ENCODE assay signal across 8 cellular contexts in the genomic region with DNA sequence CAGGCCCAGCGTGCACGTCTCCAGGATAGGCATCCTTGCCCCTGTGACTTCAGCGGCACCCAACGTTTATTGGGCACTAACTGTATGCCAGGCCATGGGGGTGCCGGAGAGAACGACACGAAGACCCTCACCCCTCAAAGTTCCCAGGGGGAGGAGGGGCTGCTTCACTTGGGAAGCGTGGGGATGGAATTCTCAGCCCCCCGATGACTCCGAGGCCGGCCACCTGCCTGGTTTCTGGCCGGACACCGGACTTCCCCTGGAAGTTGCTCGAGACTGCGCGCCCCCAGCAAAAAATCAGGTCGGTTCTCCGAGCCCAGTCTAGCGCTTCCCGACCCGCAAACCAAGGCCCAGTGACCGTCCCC. TPM values are rescaled to one million over a fixed set of nuclear protein-coding genes. Genes with fewer than 3 reads are reported as not detected.
A peak's percentile ranks its signal among the peaks of the same experiment; 100 is the strongest.
DNase-seq lines count a peak whose midpoint lies in the region; ATAC-seq and TF ChIP-seq lines count a peak whose summit lies in the region.

No MANE protein-coding gene starts in this region.

- peak overlapping the region; percentile 91 for H3K4me2 ChIP-seq in HCT116 (ENCODE audit: low read length)

- H3K4me3 ChIP-seq in HCT116 (replicated peaks in 1 of 2; ENCODE audit: low read depth in 1 of 2, low read length in 2 of 2) (peak overlapping the region; percentile 80 to 90), iPS-11a (ENCODE audit: low read depth, low read length) (peak overlapping the region; percentile 82), spleen (peak overlapping the region; percentile 91 to 100 (median 98))

- POLR2A ChIA-PET in HCT116 (lab: Charles Lee): no interaction called here

- peaks cover 24% of the 10 kb centered on the region; the same call in 1 of the 2 replicates for H3K79me2 ChIP-seq in HCT116 (ENCODE audit: insufficient read depth, low read length)

- H3K9me2 ChIP-seq in HCT116 (ENCODE audit: insufficient read depth): no peaks in the 10 kb centered on the region

- peak overlapping the region; percentile 85 for H3K4me3 Mint-ChIP-seq in activated T-cell treated with anti-CD3 and anti-CD28 coated beads, Interleukin-2, amount 50 U/mL, for 24 hours

- RAD21 ChIA-PET in HCT116 (lab: Charles Lee; ENCODE audit: low non-redundant PET in 1 of 2, low total read pairs in 2 of 2, uncharacterized antibody in 2 of 2, unreplicated experiment in 2 of 2): no interaction called here

- H3K36me3 ChIP-seq in HCT116 (ENCODE audit: control insufficient read depth in 1 of 2, insufficient read depth in 2 of 2, low read length in 2 of 2): no peaks in the 10 kb centered on the region
- peaks cover 0 to 4% (median 0%) of the 10 kb centered on the region in 6 donors for H3K36me3 ChIP-seq in spleen

- H2AFZ ChIP-seq in HCT116 (ENCODE audit: low read depth, low read length, poor library complexity, severe bottlenecking): no peak overlapping the region

- H3K9ac ChIP-seq in HCT116 (ENCODE audit: low read length): peak overlapping the region; percentile 96

- TF ChIP-seq CTCF in HCT116 (IDR thresholded peaks at IDR 0.05 in 2 of 3, conservative IDR thresholded peaks at IDR 0.05 in 1 of 3; ENCODE audit: borderline replicate concordance in 1 of 3, insufficient read depth in 1 of 3, low read depth in 2 of 3, low read length in 2 of 3): no peak
- no peak for TF ChIP-seq CTCF in spleen (IDR thresholded peaks at IDR 0.05 in 8 of 11, conservative IDR thresholded peaks at IDR 0.05 in 3 of 11)

- peak overlapping the region; percentile 93 for H3K27ac Mint-ChIP-seq in activated T-cell treated with anti-CD3 and anti-CD28 coated beads, Interleukin-2, amount 50 U/mL, for 24 hours

- no peaks in the 10 kb centered on the region for H3K9me3 Mint-ChIP-seq in activated T-cell treated with anti-CD3 and anti-CD28 coated beads, Interleukin-2, amount 50 U/mL, for 24 hours

- H3K4me1 Mint-ChIP-seq in activated T-cell treated with anti-CD3 and anti-CD28 coated beads, Interleukin-2, amount 50 U/mL, for 24 hours (ENCODE audit: low read depth): peaks cover 31% of the 10 kb centered on the region

- H3K27ac ChIP-seq in HCT116 (ENCODE audit: low read depth, low read length) (peak overlapping the region; percentile 92), spleen (peak overlapping the region; percentile 86 to 96 (median 91))

- H3K36me3 Mint-ChIP-seq in activated T-cell treated with anti-CD3 and anti-CD28 coated beads, Interleukin-2, amount 50 U/mL, for 24 hours (ENCODE audit: low read depth): peaks cover 26% of the 10 kb centered on the region

- CTCF ChIA-PET in HCT116 (lab: Charles Lee): interaction anchor here (1.3 kb wide), 1 partner anchor 8 kb away, joined by 4 read pairs; no protein-coding TSS in a partner anchor

- TF ChIP-seq POLR2A in HCT116 (IDR thresholded peaks at IDR 0.05; ENCODE audit: borderline replicate concordance, extremely low read depth, insufficient read depth, insufficient read length) (no peak), spleen (IDR thresholded peaks at IDR 0.05) (no peak)

- H4K20me1 ChIP-seq in HCT116 (ENCODE audit: insufficient read depth): no peaks in the 10 kb centered on the region

- ATAC-seq in HCT116: no peak

- no peak for DNase-seq in HCT116 (ENCODE audit: low read depth, low spot score)
- no peak for DNase-seq in activated T-cell treated with anti-CD3 and anti-CD28 coated beads, Interleukin-2, amount 50 U/mL, for 24 hours
- DNase-seq in spleen: no peak
- DNase-seq in DMS 273 treated with DMSO at 0.1 percent for 48 hours (lab: John Stamatoyannopoulos, UW): no peak
- no peak for DNase-seq in EL
- DNase-seq in cerebellar cortex (ENCODE audit: low spot score): no peak
- no peak for DNase-seq in stimulated activated CD4-positive, alpha-beta T cell treated with anti-CD3 and anti-CD28 coated beads, Interleukin-15, amount 100 ng/mL, for 24 hours

- H3K4me1 ChIP-seq in HCT116 (ENCODE audit: control insufficient read depth in 1 of 2, insufficient read depth in 2 of 2, low read length in 2 of 2): peaks cover 27 to 56% of the 10 kb centered on the region in 2 experiments
- peaks cover 15 to 49% (median 29%) of the 10 kb centered on the region in 6 donors for H3K4me1 ChIP-seq in spleen

- H3K27me3 ChIP-seq in HCT116 (ENCODE audit: insufficient read depth, low read length) (no peaks in the 10 kb centered on the region), spleen (replicated peaks in 1 of 7) (no peaks in the 10 kb centered on the region)

- TF ChIP-seq RAD21 in HCT116 (IDR thresholded peaks at IDR 0.05; ENCODE audit: low read depth): no peak

- no TSS peak for BruUV-seq in HCT116 (replicated peaks; lab: Mats Ljungman, UMichigan)

- intact Hi-C loops in HCT116 (cut with micrococcal nuclease): no loop called here
- intact Hi-C loops in spleen (cut with DNase I; ENCODE audit: low total_unique reads): no loop called here

- WGBS in spleen, 5 donors: 0 to 1% (median 0%) methylated on average over 1 to 22 of the region's 22 CpGs

- no peaks in the 10 kb centered on the region for H3K27me3 Mint-ChIP-seq in activated T-cell treated with anti-CD3 and anti-CD28 coated beads, Interleukin-2, amount 50 U/mL, for 24 hours

- no peaks in the 10 kb centered on the region for H3K9me3 ChIP-seq in HCT116 (ENCODE audit: control insufficient read depth in 1 of 2, insufficient read depth in 1 of 2, low read depth in 1 of 2, low read length in 2 of 2)
- no peaks in the 10 kb centered on the region for H3K9me3 ChIP-seq in spleen

TF ChIP-seq in HCT116, 20 proteins besides CTCF, POLR2A, EP300 and RAD21:
- TF ChIP-seq, protein P1, sequence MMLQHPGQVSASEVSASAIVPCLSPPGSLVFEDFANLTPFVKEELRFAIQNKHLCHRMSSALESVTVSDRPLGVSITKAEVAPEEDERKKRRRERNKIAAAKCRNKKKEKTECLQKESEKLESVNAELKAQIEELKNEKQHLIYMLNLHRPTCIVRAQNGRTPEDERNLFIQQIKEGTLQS (IDR thresholded peaks at IDR 0.05): no peak
- TF ChIP-seq ELF1 (IDR thresholded peaks at IDR 0.05; ENCODE audit: borderline replicate concordance, low read depth) (no peak), MAX (IDR thresholded peaks at IDR 0.05) (no peak), CEBPB (IDR thresholded peaks at IDR 0.05; ENCODE audit: low read depth) (no peak), SP1 (IDR thresholded peaks at IDR 0.05; ENCODE audit: low read depth) (no peak), EGR1 (IDR thresholded peaks at IDR 0.05; ENCODE audit: low read depth) (0 out of 2 replicates have a peak, but pooled peaks have one; percentile 7), YY1 (IDR thresholded peaks at IDR 0.05; ENCODE audit: extremely low read depth, insufficient replicate concordance, low read depth, low read length) (no peak), FOSL1 (IDR thresholded peaks at IDR 0.05; ENCODE audit: low read depth) (no peak)

RNA-seq across cellular contexts. Expression of gene MAVS, which starts 0.3 kb away (rescaled TPM):
- 60.1 TPM for total RNA-seq in HCT116 (2021; ENCODE audit: unreplicated experiment)
- 26.2 and 34.2 TPM in 2 replicates for polyA plus RNA-seq in HCT116 (2012)
- total RNA-seq in spleen: 10 to 100 TPM; 27.2 to 45.0 (median 41.0) TPM
- 10 to 100 TPM in 1 of 3 donors, 1 to 10 TPM in 2; 4.1 to 18.5 (median 5.2) TPM for polyA plus RNA-seq in spleen

RNA-seq across cellular contexts. Expression of gene AP5S1, which starts 26.0 kb away (rescaled TPM):
- total RNA-seq in HCT116 (2021; ENCODE audit: unreplicated experiment) (12.1 TPM), spleen (10 to 100 TPM; 11.1 to 19.0 (median 17.1) TPM)
- 8.7 and 9.0 TPM in 2 replicates for polyA plus RNA-seq in HCT116 (2012)
- polyA plus RNA-seq in spleen: 1 to 10 TPM; 5.3 to 9.6 (median 5.6) TPM

RNA-seq across cellular contexts. Expression of gene PANK2, which starts 42.8 kb away (rescaled TPM):
- 41.6 TPM for total RNA-seq in HCT116 (2021; ENCODE audit: unreplicated experiment)
- polyA plus RNA-seq in HCT116 (2012): 17.8 and 21.2 TPM in 2 replicates
- total RNA-seq in spleen: 10 to 100 TPM; 45.5 to 74.4 (median 67.9) TPM
- polyA plus RNA-seq in spleen: 10 to 100 TPM; 23.0 to 36.2 (median 32.3) TPM

RNA-seq across cellular contexts. Expression of gene CDC25B, which starts 50.2 kb away (rescaled TPM):
- 223 TPM for total RNA-seq in HCT116 (2021; ENCODE audit: unreplicated experiment)
- 175 and 226 TPM in 2 replicates for polyA plus RNA-seq in HCT116 (2012)
- 10 to 100 TPM; 48.3 to 67.7 (median 55.1) TPM for total RNA-seq in spleen
- polyA plus RNA-seq in spleen: 10 to 100 TPM; 22.8 to 45.8 (median 42.9) TPM

RNA-seq across cellular contexts. Expression of gene CENPB, which starts 59.8 kb away (rescaled TPM):
- 67.2 TPM for total RNA-seq in HCT116 (2021; ENCODE audit: unreplicated experiment)
- polyA plus RNA-seq in HCT116 (2012): 40.7 and 42.0 TPM in 2 replicates
- 10 to 100 TPM; 41.8 to 84.7 (median 57.9) TPM for total RNA-seq in spleen
- polyA plus RNA-seq in spleen: 10 to 100 TPM; 24.8 to 56.9 (median 29.3) TPM
